In genomic region chr10:30682377-30683199, GRCh38 we compare ENCODE assay signal across 11 cellular contexts. TPM values are rescaled to one million over a fixed set of nuclear protein-coding genes. Genes with fewer than 3 reads are reported as not detected.
DNase-seq lines count a peak whose midpoint lies in the region; TF ChIP-seq lines count a peak whose summit lies in the region.
"Not testable (repeated sequence)": the region's sequence is repeated elsewhere in the genome, so short reads cannot be mapped to it uniquely, and the experiment has no call there.
"Had no signal": no experiment of that assay in that cellular context is flagged by ENCODE, and none has a peak within 500 bp of the region (broad histone marks: within the 10 kb centered on the region; RNA-seq: fewer than 3 reads in every experiment).

No MANE protein-coding gene starts in this region.

- TF ChIP-seq CTCF in AG10803 (conservative IDR thresholded peaks at IDR 0.05; ENCODE audit: low read length); fibroblast of pulmonary artery (IDR thresholded peaks at IDR 0.05; ENCODE audit: low read length, missing control alignments): not testable (repeated sequence)

- H3K36me3 ChIP-seq in SJSA1, result not testable (repeated sequence)

- intact Hi-C loops in posterior vena cava (cut with DNase I), result not testable (repeated sequence)

- not testable (repeated sequence) for H3K27me3 ChIP-seq in SJSA1 (replicated peaks)

- DNase-seq in AG10803 (ENCODE audit: low read depth) (peak; percentile 93), HK-2 (ENCODE audit: unreplicated experiment) (peak; percentile 66), SJSA1 (ENCODE audit: low read depth in 1 of 2, low spot score in 2 of 2) (peak; percentile 84 to 92), amniotic stem cell (lab: John Stamatoyannopoulos, UW) (peak; percentile 90), fibroblast of pulmonary artery (ENCODE audit: low read depth) (peak; percentile 86), posterior vena cava (ENCODE audit: low spot score) (peak; percentile 86)
- DNase-seq in activated CD8-positive, alpha-beta memory T cell treated with anti-CD3 and anti-CD28 coated beads for 24 hours, result peak; percentile 74
- DNase-seq in stimulated activated CD8-positive, alpha-beta memory T cell treated with anti-CD3 and anti-CD28 coated beads, Interleukin-4, amount 100 ng/mL, for 48 hours, result peak; percentile 82

- H3K4me1 ChIP-seq in SJSA1 (replicated peaks), result not testable (repeated sequence)

- H3K4me3 ChIP-seq in AG10803 (ENCODE audit: low read length); SJSA1; fibroblast of pulmonary artery (replicated peaks; ENCODE audit: low read depth, low read length): not testable (repeated sequence)

- H3K9me3 ChIP-seq in SJSA1 (replicated peaks), result not testable (repeated sequence)

- not testable (repeated sequence) for H3K27ac ChIP-seq in SJSA1

RNA-seq across cellular contexts. Expression of gene LYZL2, which starts 53.0 kb away (rescaled TPM):
- total RNA-seq in SJSA1 (2014; rRNA removed; shearing (Covaris generic)), result not detected in 2 replicates
- total RNA-seq in posterior vena cava, result not detected
- total RNA-seq: endodermal cell, left cardiac atrium, Right ventricle myocardium inferior had no signal
